23 cellular contexts compared by ENCODE assay signal in the genomic region with DNA sequence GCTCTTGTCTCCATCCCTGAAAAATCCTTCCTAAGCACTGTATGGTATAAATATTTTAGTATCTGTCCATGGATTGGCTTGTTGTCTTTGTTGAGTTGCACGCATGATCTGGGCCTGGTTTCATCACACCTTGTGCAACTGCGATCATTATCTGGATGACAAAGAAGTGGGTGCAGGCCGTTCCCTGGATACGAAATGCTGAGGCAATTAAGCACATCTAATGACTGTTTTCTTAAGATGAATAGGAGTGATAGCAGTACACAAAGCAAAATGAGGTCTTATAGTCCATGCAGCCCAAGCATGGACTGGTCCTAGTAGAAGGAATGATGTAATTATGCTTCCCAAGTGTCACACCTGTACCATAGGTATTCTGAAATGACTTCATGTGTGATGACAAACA. TPM values are rescaled to one million over a fixed set of nuclear protein-coding genes. Genes with fewer than 3 reads are reported as not detected.
DNase-seq lines count a peak whose midpoint lies in the region; ATAC-seq and TF ChIP-seq lines count a peak whose summit lies in the region.
"Had no signal": no experiment of that assay in that cellular context is flagged by ENCODE, and none has a peak within 500 bp of the region (broad histone marks: within the 10 kb centered on the region; RNA-seq: fewer than 3 reads in every experiment).

No MANE protein-coding gene starts in this region.

- intact Hi-C loops in mucosa of descending colon (cut with DNase I, micrococcal nuclease) = no loop called here

- TF ChIP-seq POLR2A in NB4 (IDR thresholded peaks at IDR 0.05; ENCODE audit: extremely low read depth, insufficient read length) = no peak

- no peaks in the 10 kb centered on the region for H3K36me3 ChIP-seq in mucosa of descending colon (ENCODE audit: low read depth)
- H3K36me3 ChIP-seq: transverse colon had no signal

- DNase-seq in COR-L47 (lab: John Stamatoyannopoulos, UW) (peak; percentile 71), NB4 (ENCODE audit: low read depth) (peak; percentile 68), amniotic epithelial cell (ENCODE audit: low read depth) (peak; percentile 76), mucosa of descending colon (no peak), COLO829 (ENCODE audit: low spot score) (no peak), NK-92 (lab: John Stamatoyannopoulos, UW; ENCODE audit: unreplicated experiment) (no peak), HuH-7 (ENCODE audit: low spot score) (no peak)
- DNase-seq: activated CD4-positive, alpha-beta T cell treated with anti-CD3 and anti-CD28 coated beads, Interleukin-2, amount 50 U/mL, for 48 hours; activated effector memory CD4-positive, alpha-beta T cell treated with anti-CD3 and anti-CD28 coated beads, Interleukin-2, amount 50 U/mL, for 16 hours; CD4-positive, alpha-beta memory T cell; H7; kidney glomerular epithelial cell; mesenchymal stem cell; natural killer cell; NCI-H2171 treated with DMSO at 0.1 percent for 48 hours; NCI-H82; stimulated activated CD4-positive, alpha-beta T cell treated with anti-CD3 and anti-CD28 coated beads, Interleukin-2, amount 100 ng/mL, for 24 hours; stimulated activated naive CD4-positive, alpha-beta T cell treated with Interleukin-2 at 50 U/mL for 16 hours had no signal

- no peaks in the 10 kb centered on the region for H3K9me3 ChIP-seq in mucosa of descending colon
- H3K9me3 ChIP-seq: transverse colon had no signal

- peak; percentile 3 for ATAC-seq in mucosa of descending colon
- ATAC-seq: natural killer cell, WTC11 had no signal

- peaks cover 5% of the 10 kb centered on the region for H3K4me1 ChIP-seq in mucosa of descending colon (ENCODE audit: low read depth)

- no peak for TF ChIP-seq CTCF in NB4 (IDR thresholded peaks at IDR 0.05; ENCODE audit: low read depth, low read length)
- no peak for TF ChIP-seq CTCF in mucosa of descending colon (IDR thresholded peaks at IDR 0.05)

- no peak overlapping the region for H3K4me3 ChIP-seq in NB4 (ENCODE audit: low read depth, low read length)
- H3K4me3 ChIP-seq in mucosa of descending colon = no peak overlapping the region
- H3K4me3 ChIP-seq: SK-N-MC, transverse colon had no signal

RNA-seq across cellular contexts. Expression of gene SLC35D3, which starts 47.8 kb away (rescaled TPM):
- total RNA-seq in mucosa of descending colon = under 1 TPM; 0.12 to 0.92 (median 0.19) TPM
- total RNA-seq: CD4-positive, alpha-beta memory T cell; endothelial cell of umbilical vein; fibroblast of villous mesenchyme; transverse colon had no signal

Comparison
In these comparisons a context has a peak if more than half of its experiments do, and no peak if none do; other contexts are left out.
1. DNase-seq: peak in COR-L47 (single experiment), NB4 (single experiment) and amniotic epithelial cell (single experiment); none in mucosa of descending colon (0 of 3), COLO829 (single experiment), NK-92 (single experiment) and HuH-7 (single experiment).